ENCODE assay signal across 9 cellular contexts in the genomic region with DNA sequence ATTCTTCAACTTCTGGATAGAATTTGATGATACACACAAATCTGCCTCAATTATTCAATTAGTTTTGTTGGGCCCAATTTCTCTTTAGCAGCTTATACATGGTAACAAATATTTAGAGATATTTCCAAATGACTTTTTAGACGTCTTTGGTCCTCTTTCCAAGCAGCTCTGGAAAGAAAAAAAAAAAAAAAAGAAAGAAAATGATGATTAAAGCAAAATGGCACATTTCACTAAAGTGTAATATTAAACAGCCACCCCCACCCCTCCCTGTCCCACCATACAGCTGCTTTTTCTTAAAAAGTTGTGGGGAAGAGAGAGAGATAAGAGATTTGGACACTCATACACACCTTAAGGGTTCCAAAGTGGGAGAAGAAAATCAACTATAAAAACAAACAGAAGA. TPM values are rescaled to one million over a fixed set of nuclear protein-coding genes. Genes with fewer than 3 reads are reported as not detected.
DNase-seq lines count a peak whose midpoint lies in the region; ATAC-seq, FAIRE-seq and TF ChIP-seq lines count a peak whose summit lies in the region.
"Had no signal": no experiment of that assay in that cellular context is flagged by ENCODE, and none has a peak within 500 bp of the region (broad histone marks: within the 10 kb centered on the region; RNA-seq: fewer than 3 reads in every experiment).

No MANE protein-coding gene starts in this region.

- H2BK15ac ChIP-seq in H1 (ENCODE audit: low read length) = no peak overlapping the region

- no peak for ATAC-seq in GM19397 (IDR thresholded peaks at IDR 0.05; ENCODE audit: unreplicated experiment)

- no peak overlapping the region for H2BK5ac ChIP-seq in H1 (ENCODE audit: low read depth, low read length)

- H3K9me3 Mint-ChIP-seq in CD14-positive monocyte (no peaks in the 10 kb centered on the region), neural crest cell (no peaks in the 10 kb centered on the region)

- no peak overlapping the region for H2BK20ac ChIP-seq in H1 (ENCODE audit: low read length)

- no peak overlapping the region for H2BK120ac ChIP-seq in H1 (replicated peaks; ENCODE audit: low read depth, low read length)

- H3K23me2 ChIP-seq in H1 (ENCODE audit: low read depth, low read length) = peaks cover 5% of the 10 kb centered on the region

- TF ChIP-seq RAD21 in H1 (IDR thresholded peaks at IDR 0.05 in 1 of 2, conservative IDR thresholded peaks at IDR 0.05 in 1 of 2; ENCODE audit: low read depth in 2 of 2, low read length in 2 of 2) = no peak

- H3K79me1 ChIP-seq in H1 (ENCODE audit: low read depth, low read length) = no peaks in the 10 kb centered on the region; the same call in 1 of the 2 replicates

- H3K4ac ChIP-seq in H1 (replicated peaks; ENCODE audit: insufficient read length, low read depth, low read length) = no peak overlapping the region

- peak overlapping the region; percentile 77 to 78 for H3K4me2 ChIP-seq in H1 (ENCODE audit: insufficient read depth in 1 of 2, low read depth in 2 of 2, low read length in 2 of 2)

- H2AK5ac ChIP-seq in H1 (ENCODE audit: low read depth, low read length) = no peak overlapping the region

- H2BK12ac ChIP-seq in H1 (ENCODE audit: low read depth, low read length) = no peak overlapping the region

- peaks cover 8 to 16% of the 10 kb centered on the region in 2 donors for H3K36me3 Mint-ChIP-seq in CD14-positive monocyte
- peaks cover 15% of the 10 kb centered on the region for H3K36me3 Mint-ChIP-seq in neural crest cell (ENCODE audit: low read depth)

- FAIRE-seq in H1 (lab: Jason Lieb, UNC) (no peak), GM12892 (lab: Jason Lieb, UNC) (no peak)

- no peak overlapping the region for H4K5ac ChIP-seq in H1 (ENCODE audit: insufficient read length, low read depth, low read length)

- peaks cover 0 to 4% (median 1%) of the 10 kb centered on the region in 4 experiments; a peak in 1 of 8 replicates for H3K36me3 ChIP-seq in H1 (ENCODE audit: control insufficient read depth in 2 of 4, insufficient read depth in 4 of 4, low read length in 3 of 4)

- H3K14ac ChIP-seq in H1 (ENCODE audit: insufficient read length) = no peak overlapping the region

- WGBS in H1 (ENCODE audit: extremely low coverage in 1 of 2, insufficient coverage in 1 of 2, insufficient read length in 1 of 2, insufficient replicate concordance in 2 of 2, low coverage in 1 of 2, low lambda C conversion rate in 2 of 2, missing lambda C conversion rate in 1 of 2), 2 experiments = 62% methylated on average over 1 of the region's 1 CpG; no CpG with 5 or more reads in 1 of the 2 experiments

- H3K27me3 Mint-ChIP-seq in CD14-positive monocyte (ENCODE audit: low read depth in 3 of 3) = peaks cover 1 to 5% (median 2%) of the 10 kb centered on the region in 3 donors
- peaks cover 8% of the 10 kb centered on the region for H3K27me3 Mint-ChIP-seq in neural crest cell (ENCODE audit: low read depth)

- H3K4me3 ChIP-seq in NB4 (ENCODE audit: low read depth, low read length) (peak overlapping the region; percentile 97), H1 (ENCODE audit: extremely low read depth in 1 of 4, insufficient read depth in 2 of 4, low read depth in 3 of 4, low read length in 4 of 4) (peak overlapping the region; percentile 67 to 98 (median 90); a peak in 7 of 8 replicates)

- DNase-seq in CD14-positive monocyte (ENCODE audit: low spot score) = no peak
- DNase-seq in NB4 (ENCODE audit: low read depth) = no peak
- no peak for DNase-seq in H1 (ENCODE audit: low read depth in 1 of 2, low spot score in 2 of 2)
- no peak for DNase-seq in neural crest cell (ENCODE audit: low read depth, low spot score)
- DNase-seq in GF-D8 (lab: John Stamatoyannopoulos, UW) = no peak
- no peak for DNase-seq in GM12892 (ENCODE audit: insufficient read length)
- DNase-seq in AG08396 (ENCODE audit: low spot score) = no peak

- no peak for TF ChIP-seq CTCF in CD14-positive monocyte (IDR thresholded peaks at IDR 0.05)
- no peak for TF ChIP-seq CTCF in NB4 (IDR thresholded peaks at IDR 0.05; ENCODE audit: low read depth, low read length)
- no peak for TF ChIP-seq CTCF in H1 (IDR thresholded peaks at IDR 0.05; ENCODE audit: control extremely low read depth in 1 of 3, insufficient read depth in 1 of 3, low read depth in 1 of 3, low read length in 3 of 3)
- no peak for TF ChIP-seq CTCF in neural crest cell (conservative IDR thresholded peaks at IDR 0.05)

- CTCF ChIA-PET in H1 (lab: Charles Lee; ENCODE audit: partially characterized antibody) = interaction anchor here (1.3 to 1.6 kb wide), 4 partner anchors 11 to 192 kb away, joined by 3 to 8 read pairs (median 4); no protein-coding TSS in a partner anchor

- H4K20me1 ChIP-seq in H1 (replicated peaks in 1 of 2; ENCODE audit: control insufficient read depth in 1 of 2, insufficient read depth in 2 of 2, low read length in 2 of 2) = no peaks in the 10 kb centered on the region

- TF ChIP-seq POLR2A in NB4 (IDR thresholded peaks at IDR 0.05; ENCODE audit: extremely low read depth, insufficient read length) (no peak), H1 (IDR thresholded peaks at IDR 0.05; ENCODE audit: control extremely low read depth in 1 of 2, low read depth in 2 of 2, low read length in 2 of 2) (no peak), GM12892 (IDR thresholded peaks at IDR 0.05; ENCODE audit: low read depth, low read length) (no peak)

- peak overlapping the region in 3 of 4 experiments; percentile 95 to 98 (median 97); a peak in 3 of 7 replicates for H3K9ac ChIP-seq in H1 (replicated peaks in 1 of 4; ENCODE audit: extremely low read depth in 1 of 4, low read depth in 3 of 4, low read length in 3 of 4)

- intact Hi-C loops in CD14-positive monocyte (cut with micrococcal nuclease) = loop anchor here (10.0 kb wide), 2 partner anchors 189 to 209 kb away; a partner anchor contains a TSS

- no peak overlapping the region for H4K8ac ChIP-seq in H1 (ENCODE audit: extremely low read depth, insufficient read depth, low read length)

- peaks cover 0 to 6% (median 4%) of the 10 kb centered on the region in 4 experiments; a peak in 3 of 7 replicates for H3K4me1 ChIP-seq in H1 (replicated peaks in 1 of 4; ENCODE audit: control insufficient read depth in 3 of 4, insufficient read depth in 4 of 4, low read length in 3 of 4)

- peaks cover 0 to 33% of the 10 kb centered on the region in 2 experiments; a peak in 2 of 4 replicates for H3K79me2 ChIP-seq in H1 (ENCODE audit: control insufficient read depth in 1 of 2, insufficient read depth in 2 of 2, low read length in 2 of 2)

- H3K18ac ChIP-seq in H1 (ENCODE audit: extremely low read depth, low read length) = no peak overlapping the region

- H3K23ac ChIP-seq in H1 (ENCODE audit: insufficient read length) = no peak overlapping the region

- H3K27me3 ChIP-seq in H1 (replicated peaks in 1 of 4; ENCODE audit: control insufficient read depth in 3 of 4, extremely low read depth in 1 of 4, insufficient read depth in 3 of 4, low read length in 3 of 4) = no peaks in the 10 kb centered on the region

- no peak overlapping the region for H3K27ac ChIP-seq in H1 (ENCODE audit: low read depth, low read length)

- H3K27ac Mint-ChIP-seq in CD14-positive monocyte (peak overlapping the region in 3 of 7 donors; percentile 97 to 100 (median 99)), neural crest cell (ENCODE audit: unreplicated experiment) (peak overlapping the region; percentile 23)

- no peak overlapping the region for H3K56ac ChIP-seq in H1 (replicated peaks; ENCODE audit: insufficient read length, low read depth, low read length)

- H4K91ac ChIP-seq in H1 (replicated peaks; ENCODE audit: insufficient read length, low read length) = no peak overlapping the region

- H3K9me3 ChIP-seq in H1 (ENCODE audit: insufficient read depth in 2 of 2, low read depth in 1 of 2, low read length in 1 of 2) = peaks cover 4 to 6% of the 10 kb centered on the region in 2 experiments; a peak in 3 of 4 replicates

- 0 out of 2 replicates have a peak overlapping the region, but pooled peaks have one; percentile 43 for H2AFZ ChIP-seq in H1 (ENCODE audit: low read length)

- POLR2A ChIA-PET in H1 (lab: Charles Lee; ENCODE audit: partially characterized antibody) = interaction anchor here (0.7 to 3.0 kb wide), 4 partner anchors 11 to 100 kb away, joined by 3 to 12 read pairs (median 4); a partner anchor contains a TSS

- TF ChIP-seq EP300 in H1 (IDR thresholded peaks at IDR 0.05; ENCODE audit: borderline replicate concordance in 1 of 2, low read depth in 2 of 2, low read length in 2 of 2) = no peak

- H3K4me3 Mint-ChIP-seq in CD14-positive monocyte (peak overlapping the region; percentile 98 to 99), neural crest cell (peak overlapping the region; percentile 99)

- H3K4me1 Mint-ChIP-seq in CD14-positive monocyte (peaks cover 26% of the 10 kb centered on the region), neural crest cell (peaks cover 44% of the 10 kb centered on the region)

TF ChIP-seq in H1, 55 proteins besides CTCF, POLR2A, EP300 and RAD21 (continues in another document):
- TF ChIP-seq TCF12 (IDR thresholded peaks at IDR 0.05; ENCODE audit: low read depth, low read length) = no peak
- no peak for TF ChIP-seq NANOG (IDR thresholded peaks at IDR 0.05; ENCODE audit: insufficient read depth, low read depth, low read length, poor library complexity, severe bottlenecking)
- TF ChIP-seq KDM4A (IDR thresholded peaks at IDR 0.05; ENCODE audit: low read depth, low read length, severe bottlenecking) = no peak
- TF ChIP-seq NRF1 (IDR thresholded peaks at IDR 0.05; ENCODE audit: low read depth, low read length) = no peak

RNA-seq across cellular contexts. Expression of a gene that starts 1.0 kb away (rescaled TPM):
- polyA plus RNA-seq in CD14-positive monocyte = 1 to 10 TPM; 2.3 to 2.5 TPM
- total RNA-seq in H1 (2021; fragmentation: NEBNext Ultra II Directional; extraction: Animal tissue kit (Norgen Biotek cat#: 25700)) = 6.0 and 7.6 TPM in 2 replicates
- 0.88 and 1.4 TPM in 2 replicates for polyA plus RNA-seq in H1 (2011; rRNA removed)
- polyA plus RNA-seq in H1 (2011; cell fraction: cytosol; rRNA removed) = 3.5 TPM
- 0.53 TPM for polyA plus RNA-seq in H1 (2011; cell fraction: nucleus; rRNA removed)
- polyA plus RNA-seq in H1 (2012, experiment 1 of 2) = 4.1 to 8.1 TPM (median 4.8 TPM) in 4 replicates
- 0.88 TPM for polyA plus RNA-seq in H1 (2012, experiment 2 of 2)
- polyA plus RNA-seq in H1 (2013, experiment 1 of 2) = 4.3 TPM
- polyA plus RNA-seq in H1 (2013, experiment 2 of 2) = 3.5 TPM
- 0.82 and 1.1 TPM in 2 replicates for polyA minus RNA-seq in H1 (2011; rRNA and poly(A)+ RNA removed)
- polyA minus RNA-seq in H1 (2011; cell fraction: cytosol; rRNA and poly(A)+ RNA removed) = 2.1 TPM
- polyA minus RNA-seq in H1 (2011; cell fraction: nucleus; rRNA and poly(A)+ RNA removed) = 2.9 TPM
- 10.0 and 12.3 TPM in 2 replicates for total RNA-seq in neural crest cell
- polyA plus RNA-seq in GM12892 (2012; ENCODE audit: missing spikeins) = 7.9 TPM

RNA-seq across cellular contexts. Expression of a gene that starts 59.9 kb away (rescaled TPM):
- polyA plus RNA-seq in CD14-positive monocyte (not detected), H1 (2011; rRNA removed) (not detected in 2 replicates)
- not detected in 2 replicates for total RNA-seq in H1 (2021; fragmentation: NEBNext Ultra II Directional; extraction: Animal tissue kit (Norgen Biotek cat#: 25700))
- polyA plus RNA-seq in H1 (2011; cell fraction: cytosol; rRNA removed) = not detected
- polyA plus RNA-seq in H1 (2011; cell fraction: nucleus; rRNA removed) = not detected
- polyA plus RNA-seq in H1 (2012, experiment 1 of 2) = not detected in 4 replicates
- polyA plus RNA-seq in H1 (2012, experiment 2 of 2) = not detected
- polyA plus RNA-seq in H1 (2013, experiment 1 of 2) = not detected
- not detected for polyA plus RNA-seq in H1 (2013, experiment 2 of 2)
- not detected in 2 replicates for polyA minus RNA-seq in H1 (2011; rRNA and poly(A)+ RNA removed)
- polyA minus RNA-seq in H1 (2011; cell fraction: cytosol; rRNA and poly(A)+ RNA removed) = not detected
- not detected for polyA minus RNA-seq in H1 (2011; cell fraction: nucleus; rRNA and poly(A)+ RNA removed)
- not detected in 2 replicates for total RNA-seq in neural crest cell
- polyA plus RNA-seq in GM12892 (2012; ENCODE audit: missing spikeins) = not detected
- total RNA-seq: LHCN-M2 had no signal
